ENCODE assay signal across 12 cellular contexts in the genomic region with DNA sequence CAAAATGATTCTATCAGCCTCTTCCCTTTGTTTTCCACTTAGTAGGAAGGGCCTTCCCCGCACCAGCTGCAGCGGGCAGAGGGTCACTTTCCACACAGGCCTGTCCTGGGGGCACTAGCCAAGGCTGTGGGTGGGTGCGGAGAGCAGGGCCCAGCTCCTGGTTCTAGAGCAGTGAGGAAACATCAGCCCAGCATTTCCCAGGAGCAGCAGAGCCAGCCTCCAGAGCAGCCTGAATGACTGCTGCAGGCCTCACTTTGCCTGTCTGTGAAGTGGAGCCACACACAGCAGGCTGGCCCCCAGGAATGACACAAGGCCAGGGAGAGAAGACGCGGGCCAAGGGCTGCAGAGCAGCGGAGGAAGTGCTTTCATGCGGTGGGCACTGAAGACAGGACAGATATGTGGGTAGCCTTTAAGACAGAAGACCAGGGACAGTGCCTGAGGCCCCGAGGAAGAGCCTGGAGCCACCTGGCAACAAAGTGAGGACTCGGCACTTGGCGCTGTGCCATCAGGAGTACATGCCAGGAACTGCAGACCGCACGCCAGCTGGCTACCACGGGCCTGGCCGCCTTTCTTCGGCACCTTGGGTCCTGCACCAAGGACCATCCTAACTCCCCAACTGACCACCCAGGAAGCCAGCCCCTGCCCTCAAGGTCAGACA. TPM values are rescaled to one million over a fixed set of nuclear protein-coding genes. Genes with fewer than 3 reads are reported as not detected.
DNase-seq lines count a peak whose midpoint lies in the region; ATAC-seq, FAIRE-seq and TF ChIP-seq lines count a peak whose summit lies in the region.
"Had no signal": no experiment of that assay in that cellular context is flagged by ENCODE, and none has a peak within 500 bp of the region (broad histone marks: within the 10 kb centered on the region; RNA-seq: fewer than 3 reads in every experiment).

No MANE protein-coding gene starts in this region.

- H3K4me3 ChIP-seq in mucosa of descending colon, result no peak overlapping the region
- H3K4me3 ChIP-seq: tibial artery had no signal

- intact Hi-C loops in mucosa of descending colon (cut with DNase I, micrococcal nuclease), result loop anchor here in 1 of 2 donors (10.0 kb wide), 1 partner anchor 53 kb away; no protein-coding TSS in a partner anchor

- no peaks in the 10 kb centered on the region for H3K36me3 ChIP-seq in mucosa of descending colon (ENCODE audit: low read depth)
- H3K36me3 ChIP-seq: tibial artery had no signal

- DNase-seq in DMS 273 (lab: John Stamatoyannopoulos, UW; ENCODE audit: unreplicated experiment), result peak; percentile 91
- peak; percentile 91 for DNase-seq in NCI-H1092 treated with DMSO at 0.1 percent for 48 hours (lab: John Stamatoyannopoulos, UW)
- peak; percentile 50 for DNase-seq in astrocyte of the hippocampus (ENCODE audit: low read depth, low spot score)
- peak; percentile 84 to 87 (median 84) for DNase-seq in mucosa of descending colon
- no peak for DNase-seq in D721Med (ENCODE audit: insufficient read length, low spot score)
- DNase-seq in SK-N-DZ (ENCODE audit: low spot score), result no peak
- DNase-seq: activated CD4-positive, alpha-beta T cell treated with anti-CD3 and anti-CD28 coated beads, Interleukin-2, amount 50 U/mL, for 1 hour; activated naive CD4-positive, alpha-beta T cell treated with anti-CD3 and anti-CD28 coated beads, Interleukin-2, amount 10 ng/mL, durations not matched to agents 7 days and 5 days; NCI-H2107; tibial artery had no signal

- H3K9me3 ChIP-seq in mucosa of descending colon, result no peaks in the 10 kb centered on the region
- H3K9me3 ChIP-seq: tibial artery had no signal

- ATAC-seq in mucosa of descending colon (peak; percentile 31), HG02610 (IDR thresholded peaks at IDR 0.05; ENCODE audit: unreplicated experiment) (no peak), HG03097 (IDR thresholded peaks at IDR 0.05; ENCODE audit: low FRiP score, unreplicated experiment) (no peak)

- TF ChIP-seq CTCF in mucosa of descending colon (IDR thresholded peaks at IDR 0.05) (no peak), D721Med (IDR thresholded peaks at IDR 0.05; ENCODE audit: insufficient read depth, missing control alignments) (no peak)

- H3K4me1 ChIP-seq in mucosa of descending colon (ENCODE audit: low read depth), result peaks cover 41% of the 10 kb centered on the region

- no peak for FAIRE-seq in D721Med (lab: Jason Lieb, UNC)

RNA-seq across cellular contexts. Expression of a gene that starts 42.0 kb away (rescaled TPM):
- total RNA-seq in mucosa of descending colon, result 10 to 100 TPM; 37.9 to 60.1 (median 42.7) TPM
- polyA plus RNA-seq in SK-N-DZ (2014; cell fraction: cytosol; rRNA removed), result 59.5 and 63.2 TPM in 2 replicates
- polyA plus RNA-seq in SK-N-DZ (2014; cell fraction: nucleus; rRNA removed), result 28.3 and 44.8 TPM in 2 replicates

Comparison
In these comparisons a context has a peak if more than half of its experiments do, and no peak if none do; other contexts are left out.
1. DNase-seq: peak in DMS 273 (single experiment), NCI-H1092 treated with DMSO at 0.1 percent for 48 hours (single experiment), astrocyte of the hippocampus (single experiment) and mucosa of descending colon (3 of 3); none in D721Med (single experiment) and SK-N-DZ (single experiment).